In the genomic region with DNA sequence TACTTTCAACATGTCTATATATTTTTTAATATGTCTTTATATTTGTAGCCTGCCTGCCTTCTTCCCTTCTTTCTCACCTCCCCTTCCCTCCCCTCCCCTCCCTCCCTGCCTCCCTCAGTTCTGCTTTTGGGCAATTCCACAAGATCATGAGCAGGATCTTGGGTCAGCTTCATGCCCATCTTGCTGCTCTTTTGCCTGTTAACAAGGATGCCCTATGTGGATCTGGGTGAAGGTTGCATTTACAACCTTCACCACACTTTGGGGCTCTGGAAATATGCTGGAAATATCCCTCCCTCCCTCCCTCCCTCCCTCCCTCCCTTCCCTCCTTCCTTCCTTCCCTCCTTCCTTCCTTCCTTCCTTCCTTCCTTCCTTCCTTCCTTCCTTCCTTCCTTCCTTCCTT, we compare ENCODE assay signal across 28 cellular contexts.
"Had no signal": no experiment of that assay in that cellular context is flagged by ENCODE, and none has a peak within 500 bp of the region (broad histone marks: within the 10 kb centered on the region; RNA-seq: fewer than 3 reads in every experiment).

No MANE protein-coding gene starts in this region.

- H3K36me3 Mint-ChIP-seq: stimulated activated effector memory CD8-positive, alpha-beta T cell treated with anti-CD3 and anti-CD28 coated beads, Interleukin-12 subunit alpha, Interleukin-12 subunit beta, amount 100 ng/mL, for 72 hours; stimulated activated memory B cell treated with anti-CD40 and anti-IgM and Interleukin-4, amounts not matched to agents 10 μg/mL and 1 μg/mL and 100 μg/mL, for 72 hours; stimulated activated naive B cell treated with anti-CD40 and anti-IgM and Interleukin-4, amounts not matched to agents 10 μg/mL and 1 μg/mL and 100 μg/mL, for 72 hours; type B pancreatic cell had no signal

- DNase-seq: stimulated activated CD4-positive, alpha-beta T cell treated with anti-CD3 and anti-CD28 coated beads, Interleukin-2, amount 100 ng/mL, for 48 hours; stimulated activated CD4-positive, alpha-beta T cell treated with anti-CD3 and anti-CD28 coated beads, Interleukin-4, amount 100 ng/mL, for 1 hour; stimulated activated CD4-positive, alpha-beta T cell treated with anti-CD3 and anti-CD28 coated beads, Interleukin-4, amount 100 ng/mL, for 24 hours; stimulated activated CD4-positive, alpha-beta T cell treated with anti-CD3 and anti-CD28 coated beads, Interleukin-4, amount 100 ng/mL, for 4 hours; stimulated activated CD8-positive, alpha-beta memory T cell treated with anti-CD3 and anti-CD28 coated beads, Interleukin-4, amount 100 ng/mL, for 48 hours; stimulated activated naive B cell treated with anti-CD40 and anti-IgM and Interleukin-4, amounts not matched to agents 10 μg/mL and 1 μg/mL and 100 μg/mL, for 72 hours; stimulated activated naive CD4-positive, alpha-beta T cell; stimulated activated naive CD4-positive, alpha-beta T cell treated with Interleukin-2 at 50 U/mL for 16 hours; stimulated activated naive CD8-positive, alpha-beta T cell treated with anti-CD3 and anti-CD28 coated beads, Interleukin-15, amount 100 ng/mL, for 72 hours; stimulated activated naive CD8-positive, alpha-beta T cell treated with anti-CD3 and anti-CD28 coated beads, Interleukin-15, Interleukin-2, amounts not matched to agents 100 U/mL and 50 U/mL, for 24 hours; stomach; substantia nigra; testis; thyroid gland; tibial artery; transverse colon; trophoblast cell; upper lobe of right lung; uterus had no signal

- H3K27me3 ChIP-seq: stomach, suprapubic skin, testis, thyroid gland, tibial artery, tibial nerve, transverse colon, upper lobe of right lung, uterus, vagina had no signal

- H3K9me3 ChIP-seq: stomach, suprapubic skin, testis, thoracic aorta, thyroid gland, tibial artery, tibial nerve, transverse colon, upper lobe of right lung, uterus, vagina had no signal

- H3K4me3 Mint-ChIP-seq: stimulated activated effector memory CD8-positive, alpha-beta T cell treated with anti-CD3 and anti-CD28 coated beads, Interleukin-12 subunit alpha, Interleukin-12 subunit beta, amount 100 ng/mL, for 72 hours; stimulated activated memory B cell treated with anti-CD40 and anti-IgM and Interleukin-4, amounts not matched to agents 10 μg/mL and 1 μg/mL and 100 μg/mL, for 72 hours; stimulated activated naive B cell treated with anti-CD40 and anti-IgM and Interleukin-4, amounts not matched to agents 10 μg/mL and 1 μg/mL and 100 μg/mL, for 72 hours; stimulated activated naive CD8-positive, alpha-beta T cell treated with anti-CD3 and anti-CD28 coated beads, Interleukin-15, amount 100 ng/mL, for 72 hours; stimulated activated naive CD8-positive, alpha-beta T cell treated with anti-CD3 and anti-CD28 coated beads, Interleukin-15, Interleukin-2, amounts not matched to agents 100 ng/mL and 50 ng/mL, for 24 hours; type B pancreatic cell had no signal

- H3K27ac Mint-ChIP-seq: stimulated activated effector memory CD8-positive, alpha-beta T cell treated with anti-CD3 and anti-CD28 coated beads, Interleukin-12 subunit alpha, Interleukin-12 subunit beta, amount 100 ng/mL, for 72 hours; stimulated activated memory B cell treated with anti-CD40 and anti-IgM and Interleukin-4, amounts not matched to agents 10 μg/mL and 1 μg/mL and 100 μg/mL, for 72 hours; stimulated activated naive B cell treated with anti-CD40 and anti-IgM and Interleukin-4, amounts not matched to agents 10 μg/mL and 1 μg/mL and 100 μg/mL, for 72 hours; stimulated activated naive CD8-positive, alpha-beta T cell treated with anti-CD3 and anti-CD28 coated beads, Interleukin-15, amount 100 ng/mL, for 72 hours; stimulated activated naive CD8-positive, alpha-beta T cell treated with anti-CD3 and anti-CD28 coated beads, Interleukin-15, Interleukin-2, amounts not matched to agents 100 ng/mL and 50 ng/mL, for 24 hours; type B pancreatic cell had no signal

- H3K4me3 ChIP-seq: stomach, suprapubic skin, testis, thoracic aorta, thyroid gland, tibial artery, tibial nerve, transverse colon, upper lobe of right lung, uterus, vagina had no signal

- H3K4me1 ChIP-seq: stomach, suprapubic skin, testis, thyroid gland, tibial artery, tibial nerve, transverse colon, upper lobe of right lung, uterus, vagina had no signal

- H3K27me3 Mint-ChIP-seq: stimulated activated memory B cell treated with anti-CD40 and anti-IgM and Interleukin-4, amounts not matched to agents 10 μg/mL and 1 μg/mL and 100 μg/mL, for 72 hours; stimulated activated naive B cell treated with anti-CD40 and anti-IgM and Interleukin-4, amounts not matched to agents 10 μg/mL and 1 μg/mL and 100 μg/mL, for 72 hours; stimulated activated naive CD8-positive, alpha-beta T cell treated with anti-CD3 and anti-CD28 coated beads, Interleukin-15, amount 100 ng/mL, for 72 hours; stimulated activated naive CD8-positive, alpha-beta T cell treated with anti-CD3 and anti-CD28 coated beads, Interleukin-15, Interleukin-2, amounts not matched to agents 100 ng/mL and 50 ng/mL, for 24 hours; type B pancreatic cell had no signal

- FAIRE-seq: urothelium cell line had no signal

- H3K27ac ChIP-seq: stomach, suprapubic skin, testis, thoracic aorta, thyroid gland, tibial artery, tibial nerve, transverse colon, upper lobe of right lung, uterus, vagina had no signal

- H3K4me1 Mint-ChIP-seq: stimulated activated effector memory CD8-positive, alpha-beta T cell treated with anti-CD3 and anti-CD28 coated beads, Interleukin-12 subunit alpha, Interleukin-12 subunit beta, amount 100 ng/mL, for 72 hours; stimulated activated memory B cell treated with anti-CD40 and anti-IgM and Interleukin-4, amounts not matched to agents 10 μg/mL and 1 μg/mL and 100 μg/mL, for 72 hours; stimulated activated naive B cell treated with anti-CD40 and anti-IgM and Interleukin-4, amounts not matched to agents 10 μg/mL and 1 μg/mL and 100 μg/mL, for 72 hours; stimulated activated naive CD8-positive, alpha-beta T cell treated with anti-CD3 and anti-CD28 coated beads, Interleukin-15, amount 100 ng/mL, for 72 hours had no signal

- ATAC-seq: stimulated activated effector memory CD8-positive, alpha-beta T cell treated with anti-CD3 and anti-CD28 coated beads, Interleukin-12 subunit alpha, Interleukin-12 subunit beta, amount 100 ng/mL, for 72 hours; stimulated activated memory B cell treated with anti-CD40 and anti-IgM and Interleukin-4, amounts not matched to agents 10 μg/mL and 1 μg/mL and 100 μg/mL, for 72 hours; stimulated activated naive B cell treated with anti-CD40 and anti-IgM and Interleukin-4, amounts not matched to agents 10 μg/mL and 1 μg/mL and 100 μg/mL, for 72 hours; stimulated activated naive CD8-positive, alpha-beta T cell treated with anti-CD3 and anti-CD28 coated beads, Interleukin-15, amount 100 ng/mL, for 72 hours; stimulated activated naive CD8-positive, alpha-beta T cell treated with anti-CD3 and anti-CD28 coated beads, Interleukin-15, Interleukin-2, amounts not matched to agents 100 U/mL and 50 U/mL, for 24 hours; upper lobe of right lung had no signal

- H3K9me3 Mint-ChIP-seq: stimulated activated memory B cell treated with anti-CD40 and anti-IgM and Interleukin-4, amounts not matched to agents 10 μg/mL and 1 μg/mL and 100 μg/mL, for 72 hours; stimulated activated naive CD8-positive, alpha-beta T cell treated with anti-CD3 and anti-CD28 coated beads, Interleukin-15, amount 100 ng/mL, for 72 hours; stimulated activated naive CD8-positive, alpha-beta T cell treated with anti-CD3 and anti-CD28 coated beads, Interleukin-15, Interleukin-2, amounts not matched to agents 100 ng/mL and 50 ng/mL, for 24 hours; type B pancreatic cell had no signal

- H3K36me3 ChIP-seq: stomach, suprapubic skin, thoracic aorta, thyroid gland, tibial artery, tibial nerve, transverse colon, upper lobe of right lung, uterus, vagina had no signal
